Comparison of ENCODE assay signal across 39 cellular contexts in the genomic region with DNA sequence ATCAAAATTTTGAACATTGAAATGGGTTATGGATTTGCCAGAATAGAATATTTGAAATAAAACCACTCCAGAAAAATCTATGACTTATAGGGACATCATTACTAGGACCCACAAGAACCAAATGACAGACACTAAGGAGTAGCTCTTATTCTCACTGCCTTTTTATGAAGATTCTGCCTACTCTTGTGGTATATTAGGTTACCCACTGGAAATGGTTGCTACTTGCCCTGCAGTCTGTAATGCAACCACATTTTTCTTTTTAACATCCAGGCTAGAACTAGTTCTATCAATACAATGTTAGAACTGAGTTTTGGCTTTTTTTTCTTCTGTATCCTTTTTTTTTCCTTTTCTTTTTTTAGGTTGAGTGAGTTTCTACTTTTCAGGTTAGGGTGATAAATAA.
"Had no signal": no experiment of that assay in that cellular context is flagged by ENCODE, and none has a peak within 500 bp of the region (broad histone marks: within the 10 kb centered on the region; RNA-seq: fewer than 3 reads in every experiment).

No MANE protein-coding gene starts in this region.

- H3K4me1 ChIP-seq: adrenal gland, ascending aorta, body of pancreas, breast epithelium had no signal

- H3K9me3 Mint-ChIP-seq: activated naive CD4-positive, alpha-beta T cell treated with anti-CD3 and anti-CD28 coated beads for 36 hours; activated naive CD4-positive, alpha-beta T cell treated with anti-CD3 and anti-CD28 coated beads, Interleukin-2, amount 10 ng/mL, durations not matched to agents 7 days and 5 days; activated naive CD4-positive, alpha-beta T cell treated with anti-CD3 and anti-CD28 coated beads, Interleukin-2, amount 50 U/mL, for 24 hours; activated naive CD4-positive, alpha-beta T cell treated with anti-CD3 and anti-CD28 coated beads, Interleukin-2, amount 50 U/mL, for 72 hours; activated T-cell treated with anti-CD3 and anti-CD28 coated beads, Interleukin-2, amount 50 U/mL, for 24 hours; activated T-helper 1 cell treated with anti-CD3 and anti-CD28 coated beads, Interleukin-12 subunit alpha, Interleukin-12 subunit beta, Interleukin-2, Interleukin-4 antibody, amounts not matched to agents 30 ng/mL and 10 ng/mL and 1 ng/mL, durations not matched to agents 14 hours and 24 hours and 36 hours; activated T-helper 17 cell treated with anti-CD3 and anti-CD28 coated beads, Interleukin-2, amount 50 U/mL, for 72 hours; activated T-helper 2 cell treated with anti-CD3 and anti-CD28 coated beads, Interferon-gamma antibody, Interleukin-2, Interleukin-4, amounts not matched to agents 10 μg/mL and 5 μg/mL and 100 μg/mL, durations not matched to agents 14 hours and 24 hours and 36 hours; central memory CD8-positive, alpha-beta T cell had no signal

- FAIRE-seq: bronchial epithelial cell had no signal

- H3K4me3 Mint-ChIP-seq: activated naive CD4-positive, alpha-beta T cell treated with anti-CD3 and anti-CD28 coated beads for 36 hours; activated naive CD4-positive, alpha-beta T cell treated with anti-CD3 and anti-CD28 coated beads, Interleukin-2, amount 10 ng/mL, durations not matched to agents 7 days and 5 days; activated naive CD4-positive, alpha-beta T cell treated with anti-CD3 and anti-CD28 coated beads, Interleukin-2, amount 50 U/mL, for 24 hours; activated naive CD8-positive, alpha-beta T cell; activated naive CD8-positive, alpha-beta T cell treated with anti-CD3 and anti-CD28 coated beads for 36 hours; activated naive CD8-positive, alpha-beta T cell treated with anti-CD3 and anti-CD28 coated beads, Interleukin-2, amount 10 ng/mL, durations not matched to agents 7 days and 5 days; activated naive CD8-positive, alpha-beta T cell treated with anti-CD3 and anti-CD28 coated beads, Interleukin-2, amount 50 U/mL, for 24 hours; activated T-cell treated with anti-CD3 and anti-CD28 coated beads, Interleukin-2, amount 50 U/mL, for 24 hours; activated T-cell treated with anti-CD3 and anti-CD28 coated beads, Interleukin-2, amount 50 U/mL, for 4 hours; activated T-cell treated with anti-CD3 and anti-CD28 coated beads, Interleukin-2, amount 50 U/mL, for 72 hours; activated T-helper 1 cell treated with anti-CD3 and anti-CD28 coated beads, Interleukin-12 subunit alpha, Interleukin-12 subunit beta, Interleukin-2, Interleukin-4 antibody, amounts not matched to agents 30 ng/mL and 10 ng/mL and 1 ng/mL, durations not matched to agents 14 hours and 24 hours and 36 hours; activated T-helper 17 cell treated with anti-CD3 and anti-CD28 coated beads, Interleukin-2, amount 50 U/mL, for 72 hours; brain; central memory CD8-positive, alpha-beta T cell had no signal

- H3K27me3 ChIP-seq: ascending aorta, body of pancreas, brain microvascular endothelial cell, cardiac muscle cell had no signal

- H3K27me3 Mint-ChIP-seq: activated naive CD4-positive, alpha-beta T cell treated with anti-CD3 and anti-CD28 coated beads, Interleukin-2, amount 10 ng/mL, durations not matched to agents 7 days and 5 days; activated naive CD4-positive, alpha-beta T cell treated with anti-CD3 and anti-CD28 coated beads, Interleukin-2, amount 50 U/mL, for 24 hours; activated naive CD8-positive, alpha-beta T cell; activated naive CD8-positive, alpha-beta T cell treated with anti-CD3 and anti-CD28 coated beads for 36 hours; activated naive CD8-positive, alpha-beta T cell treated with anti-CD3 and anti-CD28 coated beads, Interleukin-2, amount 10 ng/mL, durations not matched to agents 7 days and 5 days; activated naive CD8-positive, alpha-beta T cell treated with anti-CD3 and anti-CD28 coated beads, Interleukin-2, amount 50 U/mL, for 24 hours; activated T-helper 17 cell treated with anti-CD3 and anti-CD28 coated beads, Interleukin-2, amount 50 U/mL, for 72 hours; central memory CD8-positive, alpha-beta T cell had no signal

- H3K36me3 ChIP-seq: adrenal gland, ascending aorta, brain microvascular endothelial cell, breast epithelium, cardiac muscle cell had no signal

- ATAC-seq: activated naive CD4-positive, alpha-beta T cell treated with anti-CD3 and anti-CD28 coated beads, Interleukin-2, amount 50 U/mL, for 72 hours; activated naive CD8-positive, alpha-beta T cell treated with anti-CD3 and anti-CD28 coated beads, Interleukin-2, amount 50 U/mL, for 24 hours; activated T-cell treated with anti-CD3 and anti-CD28 coated beads, Interleukin-2, amount 50 U/mL, for 4 hours; activated T-cell treated with anti-CD3 and anti-CD28 coated beads, Interleukin-2, amount 50 U/mL, for 72 hours; activated T-helper 17 cell treated with anti-CD3 and anti-CD28 coated beads, Interleukin-2, amount 50 U/mL, for 72 hours; body of pancreas had no signal

- H3K27ac ChIP-seq: adrenal gland, ascending aorta, body of pancreas, brain microvascular endothelial cell, breast epithelium, cardiac muscle cell had no signal

- H3K36me3 Mint-ChIP-seq: activated naive CD4-positive, alpha-beta T cell treated with anti-CD3 and anti-CD28 coated beads, Interleukin-2, amount 50 U/mL, for 24 hours; activated naive CD4-positive, alpha-beta T cell treated with anti-CD3 and anti-CD28 coated beads, Interleukin-2, amount 50 U/mL, for 72 hours; activated naive CD8-positive, alpha-beta T cell; activated naive CD8-positive, alpha-beta T cell treated with anti-CD3 and anti-CD28 coated beads for 36 hours; brain had no signal

- H3K9me3 ChIP-seq: adrenal gland, ascending aorta, body of pancreas, breast epithelium had no signal

- H3K4me3 ChIP-seq: adrenal gland, ascending aorta, body of pancreas, breast epithelium, cardiac muscle cell had no signal

- H3K4me1 Mint-ChIP-seq: brain had no signal

- DNase-seq: activated effector memory CD4-positive, alpha-beta T cell treated with anti-CD3 and anti-CD28 coated beads, Interleukin-2, amount 50 U/mL, for 16 hours; activated effector memory CD4-positive, alpha-beta T cell treated with Interleukin-2 at 50 U/mL for 16 hours; activated gamma-delta T cell; activated gamma-delta T cell treated with Interleukin-2 at 50 U/mL for 16 hours; activated naive CD4-positive, alpha-beta T cell; activated naive CD4-positive, alpha-beta T cell treated with anti-CD3 and anti-CD28 coated beads for 36 hours; activated naive CD4-positive, alpha-beta T cell treated with anti-CD3 and anti-CD28 coated beads, Interleukin-2, amount 10 ng/mL, durations not matched to agents 7 days and 5 days; activated naive CD4-positive, alpha-beta T cell treated with anti-CD3 and anti-CD28 coated beads, Interleukin-2, amount 50 U/mL, for 16 hours; activated naive CD4-positive, alpha-beta T cell treated with Interleukin-2 at 50 U/mL for 16 hours; activated naive CD8-positive, alpha-beta T cell treated with anti-CD3 and anti-CD28 coated beads for 36 hours; activated naive CD8-positive, alpha-beta T cell treated with anti-CD3 and anti-CD28 coated beads, Interleukin-2, amount 10 ng/mL, durations not matched to agents 7 days and 5 days; activated naive CD8-positive, alpha-beta T cell treated with anti-CD3 and anti-CD28 coated beads, Interleukin-2, amount 50 U/mL, for 24 hours; activated T-cell treated with anti-CD3 and anti-CD28 coated beads, Interleukin-2, amount 50 U/mL, for 1 hour; activated T-cell treated with anti-CD3 and anti-CD28 coated beads, Interleukin-2, amount 50 U/mL, for 24 hours; activated T-cell treated with anti-CD3 and anti-CD28 coated beads, Interleukin-2, amount 50 U/mL, for 4 hours; activated T-cell treated with anti-CD3 and anti-CD28 coated beads, Interleukin-2, amount 50 U/mL, for 48 hours; activated T-cell treated with anti-CD3 and anti-CD28 coated beads, Interleukin-2, amount 50 U/mL, for 72 hours; adrenal gland; amniotic stem cell; amygdala; anterior cingulate cortex; aorta; body of pancreas; brain microvascular endothelial cell; caudate nucleus; central memory CD4-positive, alpha-beta T cell; cerebellar nuclear complex had no signal

- H3K27ac Mint-ChIP-seq: activated naive CD4-positive, alpha-beta T cell treated with anti-CD3 and anti-CD28 coated beads for 36 hours; activated naive CD4-positive, alpha-beta T cell treated with anti-CD3 and anti-CD28 coated beads, Interleukin-2, amount 10 ng/mL, durations not matched to agents 7 days and 5 days; activated naive CD4-positive, alpha-beta T cell treated with anti-CD3 and anti-CD28 coated beads, Interleukin-2, amount 50 U/mL, for 24 hours; activated naive CD4-positive, alpha-beta T cell treated with anti-CD3 and anti-CD28 coated beads, Interleukin-2, amount 50 U/mL, for 72 hours; activated naive CD8-positive, alpha-beta T cell; activated naive CD8-positive, alpha-beta T cell treated with anti-CD3 and anti-CD28 coated beads for 36 hours; activated naive CD8-positive, alpha-beta T cell treated with anti-CD3 and anti-CD28 coated beads, Interleukin-2, amount 10 ng/mL, durations not matched to agents 7 days and 5 days; activated naive CD8-positive, alpha-beta T cell treated with anti-CD3 and anti-CD28 coated beads, Interleukin-2, amount 50 U/mL, for 24 hours; activated T-cell treated with anti-CD3 and anti-CD28 coated beads, Interleukin-2, amount 50 U/mL, for 24 hours; activated T-cell treated with anti-CD3 and anti-CD28 coated beads, Interleukin-2, amount 50 U/mL, for 72 hours; activated T-helper 1 cell treated with anti-CD3 and anti-CD28 coated beads, Interleukin-12 subunit alpha, Interleukin-12 subunit beta, Interleukin-2, Interleukin-4 antibody, amounts not matched to agents 30 ng/mL and 10 ng/mL and 1 ng/mL, durations not matched to agents 14 hours and 24 hours and 36 hours; activated T-helper 17 cell treated with anti-CD3 and anti-CD28 coated beads, Interleukin-2, amount 50 U/mL, for 72 hours; activated T-helper 2 cell treated with anti-CD3 and anti-CD28 coated beads, Interferon-gamma antibody, Interleukin-2, Interleukin-4, amounts not matched to agents 10 μg/mL and 5 μg/mL and 100 μg/mL, durations not matched to agents 14 hours and 24 hours and 36 hours; brain had no signal
